In genomic region chr4:111283066-111283677, GRCh38 we compare ENCODE assay signal across 8 cellular contexts.
DNase-seq lines count a peak whose midpoint lies in the region; ATAC-seq, FAIRE-seq and TF ChIP-seq lines count a peak whose summit lies in the region.

No MANE protein-coding gene starts in this region.

- 19 to 25% methylated on average over 7 of the region's 7 CpGs for WGBS in heart right ventricle, 2 donors
- 13 to 22% (median 16%) methylated on average over 7 of the region's 7 CpGs for WGBS in small intestine, 3 donors

- no peaks in the 10 kb centered on the region for H3K36me3 ChIP-seq in HEK293 (ENCODE audit: control insufficient read depth in 2 of 2, insufficient read depth in 1 of 2, low read length in 2 of 2)
- H3K36me3 ChIP-seq in heart right ventricle: no peaks in the 10 kb centered on the region
- no peaks in the 10 kb centered on the region for H3K36me3 ChIP-seq in small intestine (ENCODE audit: control insufficient read depth in 2 of 2, insufficient read depth in 2 of 2, low read length in 2 of 2)

- FAIRE-seq in small intestine (lab: Jason Lieb, UNC): no peak

- peak; percentile 9; the same call in 1 of the 2 replicates for TF ChIP-seq CTCF in HEK293 (tag by site-specific recombination; IDR thresholded peaks at IDR 0.05)
- TF ChIP-seq CTCF in heart right ventricle (IDR thresholded peaks at IDR 0.05): peak; percentile 32 to 81 (median 66)

- no peak overlapping the region for H3K27ac ChIP-seq in HEK293 (ENCODE audit: extremely low read depth, low read depth, low read length)
- H3K27ac ChIP-seq in heart right ventricle: no peak overlapping the region
- no peak overlapping the region for H3K27ac ChIP-seq in small intestine (ENCODE audit: low read depth in 1 of 2, low read length in 1 of 2)

- no peaks in the 10 kb centered on the region for H3K27me3 ChIP-seq in heart right ventricle
- no peaks in the 10 kb centered on the region for H3K27me3 ChIP-seq in small intestine (ENCODE audit: control insufficient read depth in 2 of 2, insufficient read depth in 2 of 2, low read length in 2 of 2)

- DNase-seq in NCI-H2196 (lab: John Stamatoyannopoulos, UW; ENCODE audit: unreplicated experiment) (peak; percentile 2), NCI-H2196 treated with DMSO at 0.1 percent for 48 hours (lab: John Stamatoyannopoulos, UW; ENCODE audit: unreplicated experiment) (no peak), NCI-H526 (lab: John Stamatoyannopoulos, UW) (peak; percentile 4 to 60), activated T-cell treated with anti-CD3 and anti-CD28 coated beads for 48 hours (ENCODE audit: low read depth) (peak; percentile 15), heart right ventricle (peak; percentile 7 to 21), small intestine (peak; percentile 50)

- ATAC-seq in heart right ventricle: no peak
- ATAC-seq in HG02610 (IDR thresholded peaks at IDR 0.05; ENCODE audit: unreplicated experiment): no peak

- POLR2A ChIA-PET in HEK293 (lab: Yijun Ruan, JAX): no interaction called here

- H3K4me1 ChIP-seq in HEK293 (ENCODE audit: control insufficient read depth, insufficient read depth, low read length): no peaks in the 10 kb centered on the region
- no peaks in the 10 kb centered on the region for H3K4me1 ChIP-seq in heart right ventricle
- no peaks in the 10 kb centered on the region for H3K4me1 ChIP-seq in small intestine (ENCODE audit: control insufficient read depth in 2 of 2, insufficient read depth in 1 of 2, low read depth in 1 of 2, low read length in 1 of 2)

- intact Hi-C loops in heart right ventricle (cut with DNase I): loop anchor here in 4 of 10 donors (5.0 to 10.0 kb wide), 2 partner anchors 651 to 658 kb away; partner anchors contain the start of gene PITX2 (in 1 of the 4)

- H3K9me3 ChIP-seq in HEK293 (ENCODE audit: control insufficient read depth, insufficient read depth, low read depth, low read length) (no peaks in the 10 kb centered on the region), heart right ventricle (no peaks in the 10 kb centered on the region), small intestine (ENCODE audit: control insufficient read depth, low read depth) (no peaks in the 10 kb centered on the region)

- H3K4me3 ChIP-seq in HEK293 (ENCODE audit: low read depth, low read length) (no peak overlapping the region), heart right ventricle (no peak overlapping the region), small intestine (ENCODE audit: low read depth in 1 of 2, low read length in 2 of 2) (no peak overlapping the region)

- CTCF ChIA-PET in HEK293 (lab: Yijun Ruan, JAX): interaction anchor here (0.6 to 1.6 kb wide), 9 partner anchors 9 to 392 kb away, joined by 3 to 7 read pairs (median 3); no protein-coding TSS in a partner anchor

TF ChIP-seq in HEK293, 187 proteins besides CTCF, POLR2A, EP300 and RAD21:
- no peak for TF ChIP-seq PBX3 (CRISPR knock-in tag; IDR thresholded peaks at IDR 0.05)
- peak; percentile 32 for TF ChIP-seq ZNF654 (tag by site-specific recombination; IDR thresholded peaks at IDR 0.05; ENCODE audit: low read depth)
TF ChIP-seq in HEK293: peak in this region for 1.
